In the genomic region with DNA sequence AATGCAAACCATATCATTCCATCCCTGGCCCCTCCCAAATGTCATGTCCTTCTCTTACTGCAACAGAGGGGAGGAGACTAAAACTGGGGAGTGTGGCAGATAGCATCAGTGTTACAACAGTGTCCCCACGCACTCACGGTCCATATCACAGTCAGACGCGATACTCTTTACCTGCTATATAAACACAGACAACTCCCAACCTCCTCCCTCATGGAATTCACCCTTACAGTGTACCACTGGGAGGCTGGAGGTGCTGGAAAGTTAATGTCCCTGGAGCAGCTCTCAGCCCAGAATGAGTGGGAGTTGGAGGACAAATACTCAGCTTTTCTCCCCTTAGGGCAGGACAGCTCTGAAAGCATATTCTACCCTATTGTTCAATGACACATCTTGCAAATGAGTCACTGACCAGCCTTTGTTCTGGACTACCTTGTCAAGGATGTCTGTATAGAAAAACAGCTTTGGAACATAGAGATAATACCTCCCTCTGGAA, we compare ENCODE assay signal across 13 cellular contexts.
DNase-seq lines count a peak whose midpoint lies in the region; ATAC-seq and TF ChIP-seq lines count a peak whose summit lies in the region.
"Had no signal": no experiment of that assay in that cellular context is flagged by ENCODE, and none has a peak within 500 bp of the region (broad histone marks: within the 10 kb centered on the region; RNA-seq: fewer than 3 reads in every experiment).

No MANE protein-coding gene starts in this region.

- peaks cover 9% of the 10 kb centered on the region for H3K27me3 Mint-ChIP-seq in nephron progenitor cell (ENCODE audit: low read depth, poor library complexity)

- H3K4me1 Mint-ChIP-seq in nephron progenitor cell: peaks cover 10% of the 10 kb centered on the region
- H3K4me1 Mint-ChIP-seq: CD4-positive, CD25-positive, alpha-beta regulatory T cell had no signal

- no peak overlapping the region for H3K4me3 ChIP-seq in cardiac fibroblast (replicated peaks in 1 of 2; ENCODE audit: low read depth in 2 of 2, low read length in 2 of 2)
- H3K4me3 ChIP-seq: right lobe of liver had no signal

- H3K4me3 Mint-ChIP-seq in nephron progenitor cell: no peak overlapping the region
- H3K4me3 Mint-ChIP-seq: CD4-positive, CD25-positive, alpha-beta regulatory T cell; T-helper 1 cell treated with Interleukin-12 subunit alpha and Interleukin-12 subunit beta and Interleukin-4 antibody, amounts not matched to agents 30 μg/mL and 1 μg/mL, for 36 hours had no signal

- H3K36me3 Mint-ChIP-seq in nephron progenitor cell (ENCODE audit: low read depth): no peaks in the 10 kb centered on the region
- H3K36me3 Mint-ChIP-seq: CD4-positive, CD25-positive, alpha-beta regulatory T cell had no signal

- TF ChIP-seq CTCF in cardiac fibroblast (IDR thresholded peaks at IDR 0.05; ENCODE audit: low read depth, low read length) (no peak), nephron progenitor cell (IDR thresholded peaks at IDR 0.05) (no peak)

- H3K9me3 Mint-ChIP-seq in nephron progenitor cell: no peaks in the 10 kb centered on the region
- H3K9me3 Mint-ChIP-seq: T-helper 1 cell treated with Interleukin-12 subunit alpha and Interleukin-12 subunit beta and Interleukin-4 antibody, amounts not matched to agents 30 μg/mL and 1 μg/mL, for 36 hours had no signal

- peak; percentile 11 for DNase-seq in GM03348 (ENCODE audit: low spot score)
- DNase-seq in NCI-H146 treated with DMSO at 0.1 percent for 48 hours (lab: John Stamatoyannopoulos, UW; ENCODE audit: unreplicated experiment): peak; percentile 29
- DNase-seq in cardiac fibroblast (ENCODE audit: low read depth in 2 of 2): peak; percentile 24 to 87
- no peak for DNase-seq in nephron progenitor cell
- no peak for DNase-seq in ureter (ENCODE audit: low spot score)
- no peak for DNase-seq in HuH-7.5 (ENCODE audit: low spot score)
- DNase-seq: activated gamma-delta T cell; CD4-positive, CD25-positive, alpha-beta regulatory T cell; central memory CD4-positive, alpha-beta T cell; Karpas-422; right lobe of liver had no signal

- no peak for ATAC-seq in HG03025 (IDR thresholded peaks at IDR 0.05; ENCODE audit: low FRiP score, unreplicated experiment)
- ATAC-seq: right lobe of liver had no signal

- peak overlapping the region; percentile 12 for H3K27ac Mint-ChIP-seq in nephron progenitor cell
- H3K27ac Mint-ChIP-seq: T-helper 1 cell treated with Interleukin-12 subunit alpha and Interleukin-12 subunit beta and Interleukin-4 antibody, amounts not matched to agents 30 μg/mL and 1 μg/mL, for 36 hours had no signal

Comparison
In these comparisons a context has a peak if more than half of its experiments do, and no peak if none do; other contexts are left out.
1. DNase-seq: peak in GM03348 (single experiment), NCI-H146 treated with DMSO at 0.1 percent for 48 hours (single experiment) and cardiac fibroblast (2 of 2); none in nephron progenitor cell (single experiment), ureter (single experiment) and HuH-7.5 (single experiment).